ENCODE assay signal across 1 cellular context in the genomic region with DNA sequence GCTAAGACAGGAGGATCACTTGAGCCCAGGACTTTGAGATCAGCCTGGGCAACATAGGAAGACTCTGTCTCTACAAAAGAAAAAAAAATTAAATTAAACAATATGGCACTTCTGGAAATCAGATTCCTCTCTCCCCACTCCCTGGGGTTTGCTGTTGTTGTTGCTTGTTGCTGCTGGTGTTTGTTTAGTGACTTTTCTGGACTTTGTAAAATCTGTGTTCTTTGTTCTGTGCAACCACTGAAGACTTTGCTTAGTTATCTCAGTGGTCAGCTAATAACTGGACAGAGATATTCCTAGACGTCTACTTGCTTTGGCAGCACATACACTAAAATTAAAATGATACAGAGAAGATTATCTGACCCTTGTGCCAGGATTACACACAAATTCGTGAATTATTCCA.
TF ChIP-seq lines count a peak whose summit lies in the region.

No MANE protein-coding gene starts in this region.

TF ChIP-seq in HepG2, 621 proteins besides CTCF, POLR2A, EP300 and RAD21:
- TF ChIP-seq ZNF598 (CRISPR knock-in tag; IDR thresholded peaks at IDR 0.05; ENCODE audit: borderline replicate concordance) (no peak), FOXP1 (IDR thresholded peaks at IDR 0.05) (peak; percentile 64; the same call in 1 of the 2 replicates), FOXP1 (CRISPR knock-in tag; IDR thresholded peaks at IDR 0.05) (peak; percentile 54; the same call in 1 of the 2 replicates)
- TF ChIP-seq, protein P1, sequence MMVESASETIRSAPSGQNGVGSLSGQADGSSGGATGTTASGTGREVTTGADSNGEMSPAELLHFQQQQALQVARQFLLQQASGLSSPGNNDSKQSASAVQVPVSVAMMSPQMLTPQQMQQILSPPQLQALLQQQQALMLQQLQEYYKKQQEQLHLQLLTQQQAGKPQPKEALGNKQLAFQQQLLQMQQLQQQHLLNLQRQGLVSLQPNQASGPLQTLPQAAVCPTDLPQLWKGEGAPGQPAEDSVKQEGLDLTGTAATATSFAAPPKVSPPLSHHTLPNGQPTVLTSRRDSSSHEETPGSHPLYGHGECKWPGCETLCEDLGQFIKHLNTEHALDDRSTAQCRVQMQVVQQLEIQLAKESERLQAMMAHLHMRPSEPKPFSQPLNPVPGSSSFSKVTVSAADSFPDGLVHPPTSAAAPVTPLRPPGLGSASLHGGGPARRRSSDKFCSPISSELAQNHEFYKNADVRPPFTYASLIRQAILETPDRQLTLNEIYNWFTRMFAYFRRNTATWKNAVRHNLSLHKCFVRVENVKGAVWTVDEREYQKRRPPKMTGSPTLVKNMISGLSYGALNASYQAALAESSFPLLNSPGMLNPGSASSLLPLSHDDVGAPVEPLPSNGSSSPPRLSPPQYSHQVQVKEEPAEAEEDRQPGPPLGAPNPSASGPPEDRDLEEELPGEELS (CRISPR knock-in tag; IDR thresholded peaks at IDR 0.05): 0 out of 2 replicates have a peak, but pooled peaks have one; percentile 12
